Comparison of ENCODE assay signal across 13 cellular contexts in the genomic region with DNA sequence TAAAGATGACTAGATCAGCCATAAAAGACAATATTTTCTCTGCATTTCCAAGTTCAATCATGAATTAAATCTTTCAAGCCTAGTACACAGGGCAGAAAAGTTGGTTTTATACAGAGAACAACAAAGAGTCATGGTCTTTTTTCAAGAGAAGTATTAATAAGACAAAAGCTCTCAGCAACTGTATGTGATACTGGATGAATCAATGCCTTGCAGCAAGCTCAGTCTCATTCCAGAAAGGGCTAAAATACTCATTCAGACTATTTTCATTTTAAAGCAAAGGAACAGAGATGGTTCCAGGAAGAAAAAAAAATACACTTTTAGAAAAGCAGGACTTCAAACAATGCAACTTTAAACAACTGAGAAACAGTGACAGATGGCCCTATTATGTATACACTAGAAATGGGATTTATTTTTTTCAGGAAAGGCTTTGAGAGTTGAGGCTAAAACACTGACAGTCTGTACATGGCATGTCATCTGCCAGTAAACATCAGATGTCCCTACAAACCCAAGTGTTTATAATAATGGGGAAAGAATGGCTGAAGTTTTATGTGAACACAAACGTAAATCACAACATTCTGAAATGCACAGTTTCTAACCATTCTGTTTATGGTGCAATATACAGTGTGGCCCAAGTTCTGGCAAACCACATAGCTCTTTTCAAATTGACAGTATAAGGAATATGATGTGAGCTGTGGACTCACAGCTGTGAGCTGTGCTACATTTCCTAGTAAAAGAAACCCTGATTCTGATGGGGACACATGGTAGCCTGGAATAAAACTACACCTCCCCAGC.
A peak's percentile ranks its signal among the peaks of the same experiment; 100 is the strongest.
DNase-seq lines count a peak whose midpoint lies in the region; TF ChIP-seq lines count a peak whose summit lies in the region.
"Had no signal": no experiment of that assay in that cellular context is flagged by ENCODE, and none has a peak within 500 bp of the region (broad histone marks: within the 10 kb centered on the region; RNA-seq: fewer than 3 reads in every experiment).

No MANE protein-coding gene starts in this region.

- peak overlapping the region; percentile 58 for H3K27ac ChIP-seq in AG04450 (ENCODE audit: low read depth, low read length)
- H3K27ac ChIP-seq in muscle layer of colon (ENCODE audit: low read depth, low read length): peak overlapping the region; percentile 27

- no peak overlapping the region for H3K9ac ChIP-seq in muscle layer of colon (ENCODE audit: low read length)

- H3K4me3 Mint-ChIP-seq in brain: peak overlapping the region in 2 of 5 experiments; percentile 18 to 27
- H3K4me3 Mint-ChIP-seq: central memory CD8-positive, alpha-beta T cell; nephron progenitor cell had no signal

- peaks cover 57% of the 10 kb centered on the region for H3K4me1 ChIP-seq in muscle layer of colon (ENCODE audit: insufficient read depth, low read length)

- no peaks in the 10 kb centered on the region for H3K36me3 ChIP-seq in muscle layer of colon (ENCODE audit: insufficient read depth, low read length)
- H3K36me3 ChIP-seq: MG63 had no signal

- H3K27me3 ChIP-seq in AG04450 (ENCODE audit: control insufficient read depth, insufficient read depth, low read length): no peaks in the 10 kb centered on the region
- H3K27me3 ChIP-seq in muscle layer of colon (ENCODE audit: control insufficient read depth in 1 of 2, insufficient read depth in 2 of 2, low read length in 2 of 2): no peaks in the 10 kb centered on the region
- H3K27me3 ChIP-seq: MG63 had no signal

- H3K4me3 ChIP-seq in AG04450 (ENCODE audit: low read depth, low read length) (no peak overlapping the region), muscle layer of colon (ENCODE audit: low read depth in 1 of 2, low read length in 2 of 2) (no peak overlapping the region)
- H3K4me3 ChIP-seq: MG63 had no signal

- no peaks in the 10 kb centered on the region for H3K9me3 ChIP-seq in AG04450 (ENCODE audit: control insufficient read depth, insufficient read depth, low read length)
- H3K9me3 ChIP-seq in muscle layer of colon (ENCODE audit: low read length): no peaks in the 10 kb centered on the region
- H3K9me3 ChIP-seq: MG63 had no signal

- H3K27ac Mint-ChIP-seq in brain: peak overlapping the region in 4 of 5 experiments; percentile 64 to 88 (median 80)

- TF ChIP-seq CTCF in AG04450 (IDR thresholded peaks at IDR 0.05; ENCODE audit: low read depth, low read length): no peak
- no peak for TF ChIP-seq CTCF in brain (conservative IDR thresholded peaks at IDR 0.05)

- H3K36me3 Mint-ChIP-seq in brain: no peaks in the 10 kb centered on the region

- POLR2A ChIA-PET in AG04450 (lab: Yijun Ruan, JAX): interaction anchor here (0.7 to 1.1 kb wide), 2 partner anchors 30 to 42 kb away, joined by 3 to 4 read pairs; no protein-coding TSS in a partner anchor

- H3K27me3 Mint-ChIP-seq in brain: no peaks in the 10 kb centered on the region
- H3K27me3 Mint-ChIP-seq: central memory CD8-positive, alpha-beta T cell had no signal

- peaks cover 84% of the 10 kb centered on the region for H3K4me1 Mint-ChIP-seq in brain
- H3K4me1 Mint-ChIP-seq: central memory CD8-positive, alpha-beta T cell; nephron progenitor cell had no signal

- DNase-seq in AG04450 (ENCODE audit: low read depth, low spot score) (no peak), NCI-H1694 treated with DMSO at 0.1 percent for 48 hours (lab: John Stamatoyannopoulos, UW) (peak; percentile 51), KG1 (lab: John Stamatoyannopoulos, UW) (no peak), NCI-H748 treated with DMSO at 0.1 percent for 48 hours (lab: John Stamatoyannopoulos, UW) (no peak)
- DNase-seq in activated CD8-positive, alpha-beta memory T cell treated with anti-CD3 and anti-CD28 coated beads, Interleukin-2, amount 50 U/mL, for 48 hours: no peak
- DNase-seq in activated CD4-positive, alpha-beta T cell treated with anti-CD3 and anti-CD28 coated beads, Interleukin-2, amount 50 U/mL, for 48 hours: no peak
- DNase-seq: activated CD4-positive, CD25-positive, alpha-beta regulatory T cell treated with anti-CD3 and anti-CD28 coated beads, Interleukin-2, amount 50 U/mL, for 72 hours; activated effector memory CD4-positive, alpha-beta T cell treated with anti-CD3 and anti-CD28 coated beads, Interleukin-2, amount 50 U/mL, for 16 hours; nephron progenitor cell had no signal

- no peaks in the 10 kb centered on the region for H3K9me3 Mint-ChIP-seq in brain
- H3K9me3 Mint-ChIP-seq: central memory CD8-positive, alpha-beta T cell; nephron progenitor cell had no signal

- CTCF ChIA-PET in AG04450 (lab: Charles Lee): interaction anchor here (0.9 to 2.4 kb wide), 16 partner anchors 10 to 268 kb away, joined by 3 to 22 read pairs (median 3); a partner anchor contains a TSS
